Comparison of ENCODE assay signal across 17 cellular contexts in the genomic region with DNA sequence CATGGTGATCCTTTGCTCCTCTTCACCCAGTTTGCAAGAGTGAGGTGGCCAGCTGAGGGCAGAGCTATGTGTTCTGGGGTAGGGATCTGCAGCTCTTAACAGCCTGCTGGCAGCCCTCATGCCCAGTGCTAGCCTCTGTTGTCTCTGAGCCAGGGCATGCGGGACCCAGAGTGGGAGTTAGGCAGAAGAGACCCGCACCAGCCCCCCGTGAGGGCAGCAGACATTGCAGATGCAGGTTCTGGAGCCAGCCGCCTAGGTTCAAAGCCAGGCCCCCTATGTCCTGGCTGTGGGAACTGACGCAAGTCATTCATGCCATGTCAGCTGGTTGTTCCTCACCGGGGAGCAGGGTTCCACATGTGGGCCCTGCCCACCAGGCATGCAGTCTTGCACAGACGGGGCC.
DNase-seq lines count a peak whose midpoint lies in the region; ATAC-seq and TF ChIP-seq lines count a peak whose summit lies in the region.
"Had no signal": no experiment of that assay in that cellular context is flagged by ENCODE, and none has a peak within 500 bp of the region (broad histone marks: within the 10 kb centered on the region; RNA-seq: fewer than 3 reads in every experiment).

No MANE protein-coding gene starts in this region.

- POLR2A ChIA-PET in Panc1 (lab: Charles Lee): interaction anchor here (0.7 kb wide), 1 partner anchor 135 kb away, joined by 4 read pairs; no protein-coding TSS in a partner anchor

- H3K4ac ChIP-seq in neuronal stem cell (ENCODE audit: low read length): no peak overlapping the region

- H3K27ac ChIP-seq in Panc1 (ENCODE audit: low read length) (no peak overlapping the region), neuronal stem cell (replicated peaks; ENCODE audit: low read length) (no peak overlapping the region)
- H3K27ac ChIP-seq: BLaER1 treated with 17β-estradiol and CSF1 and Interleukin-3, amounts not matched to agents 10 nM and 100 nM; C4-2B had no signal

- H3K18ac ChIP-seq in neuronal stem cell (ENCODE audit: low read length): peak overlapping the region; percentile 74

- H2AK5ac ChIP-seq in neuronal stem cell (ENCODE audit: low read depth, low read length): peak overlapping the region; percentile 92

- H4K8ac ChIP-seq in neuronal stem cell (ENCODE audit: low read depth, low read length): no peak overlapping the region

- no CpG with 5 or more reads among the region's 7 CpGs for WGBS in neuronal stem cell (ENCODE audit: extremely low coverage in 2 of 2, insufficient read length in 2 of 2, insufficient replicate concordance in 1 of 2), 2 donors

- H2BK12ac ChIP-seq in neuronal stem cell (ENCODE audit: low read length): peak overlapping the region; percentile 68

- no peak overlapping the region for H2AFZ ChIP-seq in neuronal stem cell (ENCODE audit: low read length)

- no peak overlapping the region for H3K23ac ChIP-seq in neuronal stem cell (ENCODE audit: low read depth, low read length, poor library complexity)

- H2BK5ac ChIP-seq in neuronal stem cell (ENCODE audit: low read length): no peak overlapping the region

- TF ChIP-seq CTCF in Panc1 (IDR thresholded peaks at IDR 0.05): no peak

- peaks cover 2% of the 10 kb centered on the region for H3K79me1 ChIP-seq in neuronal stem cell (ENCODE audit: low read depth, low read length)

- peak overlapping the region; percentile 63 for H3K9ac ChIP-seq in neuronal stem cell (ENCODE audit: low read depth, low read length, poor library complexity)
- H3K9ac ChIP-seq: BLaER1 treated with 17β-estradiol and CSF1 and Interleukin-3, amounts not matched to agents 10 nM and 100 nM had no signal

- no peak overlapping the region for H3K4me2 ChIP-seq in neuronal stem cell (ENCODE audit: insufficient read depth, low read length, poor library complexity, severe bottlenecking)
- H3K4me2 ChIP-seq: BLaER1 treated with 17β-estradiol and CSF1 and Interleukin-3, amounts not matched to agents 10 nM and 100 nM had no signal

- H3K36me3 ChIP-seq in H7 (replicated peaks; ENCODE audit: control insufficient read depth, insufficient read depth, low read length) (no peaks in the 10 kb centered on the region), Panc1 (ENCODE audit: control insufficient read depth, insufficient read depth, low read length) (no peaks in the 10 kb centered on the region), neuronal stem cell (replicated peaks in 1 of 2; ENCODE audit: control insufficient read depth in 2 of 2, insufficient read depth in 2 of 2, low read length in 2 of 2) (no peaks in the 10 kb centered on the region), MG63 (no peaks in the 10 kb centered on the region)

- H2BK15ac ChIP-seq in neuronal stem cell (ENCODE audit: low read length): peak overlapping the region; percentile 22

- intact Hi-C loops in Panc1 (cut with micrococcal nuclease; ENCODE audit: unreplicated experiment): no loop called here

- H4K91ac ChIP-seq in neuronal stem cell (ENCODE audit: low read depth, low read length, poor library complexity): no peak overlapping the region

- H2BK120ac ChIP-seq in neuronal stem cell (ENCODE audit: low read depth, low read length): peak overlapping the region; percentile 68

- H3K4me1 ChIP-seq in Panc1 (ENCODE audit: control insufficient read depth, insufficient read depth, low read length) (peaks cover 6% of the 10 kb centered on the region), neuronal stem cell (ENCODE audit: control insufficient read depth in 2 of 2, insufficient read depth in 1 of 2, low read depth in 1 of 2, low read length in 2 of 2) (peaks cover 6 to 11% of the 10 kb centered on the region in 2 donors)
- H3K4me1 ChIP-seq: Caco-2 had no signal

- peak; percentile 23; the same call in 1 of the 2 replicates for ATAC-seq in Panc1
- ATAC-seq: CD8-positive, alpha-beta T cell had no signal

- H3K9me3 ChIP-seq in Panc1 (ENCODE audit: control insufficient read depth, insufficient read depth, low read depth, low read length) (no peaks in the 10 kb centered on the region), neuronal stem cell (replicated peaks in 1 of 2; ENCODE audit: control insufficient read depth in 2 of 2, insufficient read depth in 1 of 2, low read depth in 1 of 2, low read length in 2 of 2) (no peaks in the 10 kb centered on the region), MG63 (no peaks in the 10 kb centered on the region)
- H3K9me3 ChIP-seq: BLaER1 treated with 17β-estradiol and CSF1 and Interleukin-3, amounts not matched to agents 10 nM and 100 nM; Caco-2 had no signal

- in situ Hi-C loops in Panc1 (cut with HindIII; ENCODE audit: low pct_unique_long_range_greater_than_20kb, low sequenced_read_pairs): no loop called here

- H3K4me3 ChIP-seq in H7 (ENCODE audit: insufficient read depth, low read depth, low read length) (no peak overlapping the region), Panc1 (ENCODE audit: low read depth in 2 of 2, low read length in 2 of 2) (no peak overlapping the region), neuronal stem cell (ENCODE audit: low read length in 2 of 2) (no peak overlapping the region), MG63 (no peak overlapping the region)
- H3K4me3 ChIP-seq: BLaER1 treated with 17β-estradiol and CSF1 and Interleukin-3, amounts not matched to agents 10 nM and 100 nM had no signal

- peak overlapping the region; percentile 63 for H3K14ac ChIP-seq in neuronal stem cell (ENCODE audit: low read length)

- CTCF ChIA-PET in Panc1 (lab: Charles Lee): no interaction called here

- no TSS peak for BruUV-seq in Panc1 (replicated peaks; lab: Mats Ljungman, UMichigan)

- H3K27me3 ChIP-seq in H7 (ENCODE audit: control insufficient read depth, insufficient read depth, low read length) (no peaks in the 10 kb centered on the region), Panc1 (ENCODE audit: control insufficient read depth, insufficient read depth, low read length) (no peaks in the 10 kb centered on the region), neuronal stem cell (ENCODE audit: control insufficient read depth in 3 of 3, insufficient read depth in 3 of 3, low read depth in 1 of 3, low read length in 3 of 3) (no peaks in the 10 kb centered on the region), MG63 (no peaks in the 10 kb centered on the region)
- H3K27me3 ChIP-seq: BLaER1 treated with 17β-estradiol and CSF1 and Interleukin-3, amounts not matched to agents 10 nM and 100 nM had no signal

- DNase-seq in H7 (peak; percentile 62), Panc1 (ENCODE audit: low read depth, low spot score) (no peak), neuronal stem cell (ENCODE audit: low spot score) (no peak), MG63 (no peak), AG08396 (ENCODE audit: low spot score) (no peak)
- no peak for DNase-seq in activated CD4-positive, alpha-beta T cell treated with anti-CD3 and anti-CD28 coated beads for 1 hour
- DNase-seq: 8988T; ACHN; AML-193; Caco-2; Calu3; CD4-positive, alpha-beta T cell; DMS79 treated with DMSO at 0.1 percent for 48 hours; GF-D8 had no signal
